Comparison of ENCODE assay signal across 8 cellular contexts in the genomic region with DNA sequence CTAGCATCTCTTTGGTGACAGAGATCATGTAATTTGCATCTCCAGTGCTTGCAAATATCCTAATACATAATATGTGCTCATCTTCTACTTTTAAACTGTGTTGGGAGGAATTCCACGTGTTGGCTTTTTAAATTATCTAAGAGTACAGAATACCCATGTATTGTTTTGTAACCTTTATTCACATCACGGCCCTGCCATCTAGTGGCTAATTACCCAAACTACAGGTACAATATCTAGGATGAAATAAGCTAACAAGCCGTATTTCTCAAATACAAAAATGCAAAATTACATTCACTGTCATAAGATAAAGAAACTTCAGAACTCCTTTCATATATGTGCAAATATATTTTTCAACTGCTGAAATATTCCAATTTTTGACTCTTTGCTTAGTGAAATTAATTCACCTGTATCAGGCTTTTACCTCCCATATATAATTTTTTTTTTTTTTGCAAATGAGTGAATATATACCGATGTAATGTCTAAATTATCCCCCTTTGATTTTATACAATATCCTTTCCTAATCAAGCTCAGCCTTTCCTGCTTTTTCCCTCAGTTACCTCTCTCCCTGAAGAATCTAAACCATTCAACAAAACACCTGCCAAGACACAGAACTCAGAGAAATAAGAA. TPM values are rescaled to one million over a fixed set of nuclear protein-coding genes. Genes with fewer than 3 reads are reported as not detected.
DNase-seq lines count a peak whose midpoint lies in the region; ATAC-seq and TF ChIP-seq lines count a peak whose summit lies in the region.

No MANE protein-coding gene starts in this region.

- no peaks in the 10 kb centered on the region for H3K36me3 ChIP-seq in CD4-positive, alpha-beta memory T cell (ENCODE audit: insufficient read depth, low read length)
- H3K36me3 ChIP-seq in WERI-Rb-1, result no peaks in the 10 kb centered on the region
- no peaks in the 10 kb centered on the region for H3K36me3 ChIP-seq in suprapubic skin

- H3K27ac ChIP-seq in CD4-positive, alpha-beta memory T cell (ENCODE audit: low read depth, low read length), result no peak overlapping the region
- H3K27ac ChIP-seq in WERI-Rb-1 (no peak overlapping the region), suprapubic skin (no peak overlapping the region)

- H3K27me3 Mint-ChIP-seq in CD4-positive, alpha-beta memory T cell, result peaks cover 20% of the 10 kb centered on the region in 2 donors

- H3K4me3 Mint-ChIP-seq in CD4-positive, alpha-beta memory T cell, result no peak overlapping the region

- DNase-seq in CD4-positive, alpha-beta memory T cell, result peak; percentile 18 to 40 (median 34)
- DNase-seq in MV-4-11 (lab: John Stamatoyannopoulos, UW) (peak; percentile 25), WERI-Rb-1 (no peak), hepatic stellate cell (ENCODE audit: low spot score) (peak; percentile 1), suprapubic skin (ENCODE audit: low spot score in 2 of 2) (no peak)

- intact Hi-C loops in CD4-positive, alpha-beta memory T cell (cut with micrococcal nuclease), result loop anchor here (1.0 to 2.0 kb wide), 3 partner anchors 43 to 1223 kb away; no protein-coding TSS in a partner anchor

- no peak for TF ChIP-seq POLR2A in suprapubic skin (IDR thresholded peaks at IDR 0.05)

- ATAC-seq in GM18909 (IDR thresholded peaks at IDR 0.05; ENCODE audit: poor library complexity, unreplicated experiment) (peak; percentile 62), HG02623 (IDR thresholded peaks at IDR 0.05; ENCODE audit: unreplicated experiment) (no peak), HG03521 (IDR thresholded peaks at IDR 0.05; ENCODE audit: unreplicated experiment) (no peak)

- H3K4me1 ChIP-seq in CD4-positive, alpha-beta memory T cell (ENCODE audit: insufficient read depth, low read length), result no peaks in the 10 kb centered on the region
- no peaks in the 10 kb centered on the region for H3K4me1 ChIP-seq in suprapubic skin

- WGBS in suprapubic skin, result 17% methylated on average over 4 of the region's 4 CpGs

- H3K4me1 Mint-ChIP-seq in CD4-positive, alpha-beta memory T cell, result no peaks in the 10 kb centered on the region

- no peak overlapping the region for H3K27ac Mint-ChIP-seq in CD4-positive, alpha-beta memory T cell

- H3K36me3 Mint-ChIP-seq in CD4-positive, alpha-beta memory T cell, result peaks cover 0 to 3% of the 10 kb centered on the region in 2 donors

- POLR2A ChIA-PET in CD4-positive, alpha-beta memory T cell (lab: Charles Lee; ENCODE audit: partially characterized antibody), result no interaction called here

- CTCF ChIA-PET in CD4-positive, alpha-beta memory T cell (lab: Charles Lee; ENCODE audit: partially characterized antibody), result interaction anchor here (0.9 to 2.9 kb wide), 7 partner anchors 8 to 47 kb away, joined by 3 to 14 read pairs (median 3); no protein-coding TSS in a partner anchor

- no peak overlapping the region for H3K4me3 ChIP-seq in CD4-positive, alpha-beta memory T cell (ENCODE audit: low read length in 2 of 2)
- H3K4me3 ChIP-seq in WERI-Rb-1 (ENCODE audit: low read depth, low read length) (no peak overlapping the region), suprapubic skin (no peak overlapping the region)

- TF ChIP-seq EP300 in suprapubic skin (IDR thresholded peaks at IDR 0.05), result no peak

- H3K27me3 ChIP-seq in CD4-positive, alpha-beta memory T cell (ENCODE audit: insufficient read depth, low read length), result no peaks in the 10 kb centered on the region
- H3K27me3 ChIP-seq in WERI-Rb-1 (ENCODE audit: insufficient read depth, low read depth, severe bottlenecking), result peaks cover 3% of the 10 kb centered on the region
- H3K27me3 ChIP-seq in suprapubic skin, result no peaks in the 10 kb centered on the region

- H3K9me3 Mint-ChIP-seq in CD4-positive, alpha-beta memory T cell, result peaks cover 0 to 6% (median 3%) of the 10 kb centered on the region in 8 donors

- no peaks in the 10 kb centered on the region for H3K9me3 ChIP-seq in CD4-positive, alpha-beta memory T cell (ENCODE audit: control insufficient read depth in 1 of 2, low read length in 2 of 2)
- H3K9me3 ChIP-seq in WERI-Rb-1 (ENCODE audit: severe bottlenecking) (peaks cover 3% of the 10 kb centered on the region), suprapubic skin (no peaks in the 10 kb centered on the region)

- TF ChIP-seq CTCF in WERI-Rb-1 (IDR thresholded peaks at IDR 0.05; ENCODE audit: low read depth, low read length), result peak; percentile 26; the same call in 1 of the 2 replicates
- peak; percentile 17 to 47 for TF ChIP-seq CTCF in suprapubic skin (IDR thresholded peaks at IDR 0.05)

RNA-seq across cellular contexts. Expression of gene LSM8, which starts 30.3 kb away (rescaled TPM):
- total RNA-seq in CD4-positive, alpha-beta memory T cell, result 10 to 100 TPM; 59.0 to 64.1 TPM
- polyA plus RNA-seq in CD4-positive, alpha-beta memory T cell, result 10 to 100 TPM; 34.6 to 54.8 TPM
- total RNA-seq in suprapubic skin, result 10 to 100 TPM; 19.4 to 41.7 (median 26.0) TPM

Comparison
In these comparisons a context has a peak if more than half of its experiments do, and no peak if none do; other contexts are left out.
1. DNase-seq: peak in CD4-positive, alpha-beta memory T cell (5 of 5), MV-4-11 (single experiment) and hepatic stellate cell (single experiment); none in WERI-Rb-1 (single experiment) and suprapubic skin (0 of 2).